9 cellular contexts compared by ENCODE assay signal in the genomic region with DNA sequence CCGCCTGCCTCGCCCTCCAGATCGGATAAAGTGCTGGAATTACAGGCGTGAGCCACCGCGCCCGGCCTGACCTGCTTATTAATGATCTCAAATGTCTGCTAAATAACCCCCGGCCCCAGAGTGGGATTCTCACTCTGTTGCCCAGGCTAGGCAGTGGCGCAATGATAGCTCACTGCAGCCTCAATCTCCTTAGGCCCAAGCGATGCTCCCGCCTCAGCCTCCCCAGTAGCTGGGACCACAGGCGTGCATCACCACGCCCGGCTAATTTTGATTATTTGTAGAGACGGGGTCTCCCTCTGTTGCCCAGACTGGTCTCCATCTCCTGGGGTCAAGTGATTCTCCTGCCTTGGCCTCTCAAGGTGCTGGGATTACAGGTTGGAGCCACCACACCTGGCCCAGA. TPM values are rescaled to one million over a fixed set of nuclear protein-coding genes. Genes with fewer than 3 reads are reported as not detected.
A peak's percentile ranks its signal among the peaks of the same experiment; 100 is the strongest.
DNase-seq lines count a peak whose midpoint lies in the region; ATAC-seq and TF ChIP-seq lines count a peak whose summit lies in the region.
"Had no signal": no experiment of that assay in that cellular context is flagged by ENCODE, and none has a peak within 500 bp of the region (broad histone marks: within the 10 kb centered on the region; RNA-seq: fewer than 3 reads in every experiment).

No MANE protein-coding gene starts in this region.

- no peak overlapping the region for H3K9ac ChIP-seq in iPS-20b (ENCODE audit: low read depth, low read length)

- H3K27ac ChIP-seq in iPS-20b (ENCODE audit: low read length) (no peak overlapping the region), thoracic aorta (peak overlapping the region; percentile 84 to 88)

- POLR2A ChIA-PET in activated CD8-positive, alpha-beta T cell treated with anti-CD3 and anti-CD28 coated beads, Interleukin-2, amount 10 ng/mL, durations not matched to agents 7 days and 5 days (lab: Charles Lee) = interaction anchor here (1.1 to 7.7 kb wide), 2 partner anchors 27 to 60 kb away, joined by 4 to 218 read pairs; a partner anchor contains a TSS

- H3K27me3 ChIP-seq in iPS-20b (ENCODE audit: insufficient read depth, low read length) (no peaks in the 10 kb centered on the region; the same call in 1 of the 2 replicates), thoracic aorta (replicated peaks; ENCODE audit: insufficient read depth) (no peaks in the 10 kb centered on the region)
- H3K27me3 ChIP-seq: brain microvascular endothelial cell had no signal

- no peaks in the 10 kb centered on the region for H3K36me3 ChIP-seq in iPS-20b (ENCODE audit: insufficient read depth, low read depth, low read length)
- no peaks in the 10 kb centered on the region for H3K36me3 ChIP-seq in thoracic aorta
- H3K36me3 ChIP-seq: brain microvascular endothelial cell had no signal

- ATAC-seq in activated CD8-positive, alpha-beta T cell treated with anti-CD3 and anti-CD28 coated beads, Interleukin-2, amount 10 ng/mL, durations not matched to agents 7 days and 5 days = no peak
- no peak for ATAC-seq in thoracic aorta (ENCODE audit: insufficient number of reproducible peaks, low FRiP score, low read depth)

- H3K4me3 ChIP-seq in iPS-20b (ENCODE audit: low read length) (peak overlapping the region; percentile 78; the same call in 1 of the 2 replicates), thoracic aorta (peak overlapping the region; percentile 94)

- H3K4me1 ChIP-seq in iPS-20b (ENCODE audit: insufficient read depth, low read length) (0 out of 2 replicates have a peak, but pooled peaks cover 4% of the 10 kb centered on the region), thoracic aorta (ENCODE audit: control insufficient read depth in 1 of 2, low read depth in 2 of 2) (peaks cover 52 to 77% of the 10 kb centered on the region in 2 donors)

- DNase-seq in activated CD4-positive, alpha-beta T cell treated with anti-CD3 and anti-CD28 coated beads, Interleukin-2, amount 10 ng/mL, durations not matched to agents 24 days and 14 days = peak; percentile 66
- DNase-seq in activated CD4-positive, alpha-beta T cell treated with anti-CD3 and anti-CD28 coated beads, Interleukin-2, amount 50 U/mL, for 1 hour = no peak
- DNase-seq in activated CD8-positive, alpha-beta T cell treated with anti-CD3 and anti-CD28 coated beads, Interleukin-2, amount 10 ng/mL, durations not matched to agents 7 days and 5 days = no peak
- DNase-seq in thoracic aorta (ENCODE audit: low spot score) = no peak
- no peak for DNase-seq in epidermal melanocyte (ENCODE audit: insufficient read length, low spot score)
- DNase-seq in putamen (ENCODE audit: low spot score) = no peak
- no peak for DNase-seq in hepatic stellate cell (ENCODE audit: low spot score)

- intact Hi-C loops in activated CD4-positive, alpha-beta T cell treated with anti-CD3 and anti-CD28 coated beads, Interleukin-2, amount 10 ng/mL, durations not matched to agents 24 days and 14 days (cut with micrococcal nuclease) = loop anchor here (2.0 to 5.0 kb wide), 4 partner anchors 49 to 320 kb away; a partner anchor contains a TSS

- H3K9me3 ChIP-seq in iPS-20b (ENCODE audit: insufficient read depth, low read depth, low read length) (no peaks in the 10 kb centered on the region), thoracic aorta (no peaks in the 10 kb centered on the region)

- H3K27ac Mint-ChIP-seq in activated CD4-positive, alpha-beta T cell treated with anti-CD3 and anti-CD28 coated beads, Interleukin-2, amount 10 ng/mL, durations not matched to agents 24 days and 14 days = peak overlapping the region; percentile 81
- H3K27ac Mint-ChIP-seq in activated CD8-positive, alpha-beta T cell treated with anti-CD3 and anti-CD28 coated beads, Interleukin-2, amount 10 ng/mL, durations not matched to agents 7 days and 5 days = peak overlapping the region; percentile 77

- H3K36me3 Mint-ChIP-seq in activated CD4-positive, alpha-beta T cell treated with anti-CD3 and anti-CD28 coated beads, Interleukin-2, amount 10 ng/mL, durations not matched to agents 24 days and 14 days (ENCODE audit: low read depth) = peaks cover 7% of the 10 kb centered on the region
- peaks cover 2% of the 10 kb centered on the region for H3K36me3 Mint-ChIP-seq in activated CD8-positive, alpha-beta T cell treated with anti-CD3 and anti-CD28 coated beads, Interleukin-2, amount 10 ng/mL, durations not matched to agents 7 days and 5 days (ENCODE audit: low read depth)

- no peak for TF ChIP-seq CTCF in thoracic aorta (IDR thresholded peaks at IDR 0.05)

- CTCF ChIA-PET in activated CD8-positive, alpha-beta T cell treated with anti-CD3 and anti-CD28 coated beads, Interleukin-2, amount 10 ng/mL, durations not matched to agents 7 days and 5 days (lab: Charles Lee) = interaction anchor here (0.5 to 8.2 kb wide), 14 partner anchors 20 to 419 kb away, joined by 3 to 606 read pairs (median 3); a partner anchor contains a TSS

- peaks cover 22% of the 10 kb centered on the region for H3K4me1 Mint-ChIP-seq in activated CD4-positive, alpha-beta T cell treated with anti-CD3 and anti-CD28 coated beads, Interleukin-2, amount 10 ng/mL, durations not matched to agents 24 days and 14 days
- peaks cover 37% of the 10 kb centered on the region for H3K4me1 Mint-ChIP-seq in activated CD8-positive, alpha-beta T cell treated with anti-CD3 and anti-CD28 coated beads, Interleukin-2, amount 10 ng/mL, durations not matched to agents 7 days and 5 days (ENCODE audit: low read depth)

- peak overlapping the region; percentile 82 for H3K4me3 Mint-ChIP-seq in activated CD4-positive, alpha-beta T cell treated with anti-CD3 and anti-CD28 coated beads, Interleukin-2, amount 10 ng/mL, durations not matched to agents 24 days and 14 days
- H3K4me3 Mint-ChIP-seq in activated CD8-positive, alpha-beta T cell treated with anti-CD3 and anti-CD28 coated beads, Interleukin-2, amount 10 ng/mL, durations not matched to agents 7 days and 5 days = peak overlapping the region; percentile 88

- no peaks in the 10 kb centered on the region for H3K9me3 Mint-ChIP-seq in activated CD4-positive, alpha-beta T cell treated with anti-CD3 and anti-CD28 coated beads, Interleukin-2, amount 10 ng/mL, durations not matched to agents 24 days and 14 days
- H3K9me3 Mint-ChIP-seq in activated CD8-positive, alpha-beta T cell treated with anti-CD3 and anti-CD28 coated beads, Interleukin-2, amount 10 ng/mL, durations not matched to agents 7 days and 5 days (ENCODE audit: insufficient read depth) = no peaks in the 10 kb centered on the region

- H3K27me3 Mint-ChIP-seq in activated CD4-positive, alpha-beta T cell treated with anti-CD3 and anti-CD28 coated beads, Interleukin-2, amount 10 ng/mL, durations not matched to agents 24 days and 14 days = peaks cover 12% of the 10 kb centered on the region
- H3K27me3 Mint-ChIP-seq in activated CD8-positive, alpha-beta T cell treated with anti-CD3 and anti-CD28 coated beads, Interleukin-2, amount 10 ng/mL, durations not matched to agents 7 days and 5 days (ENCODE audit: low read depth) = peaks cover 15% of the 10 kb centered on the region

RNA-seq across cellular contexts. Expression of a gene that starts 0.6 kb away (rescaled TPM):
- total RNA-seq in activated CD4-positive, alpha-beta T cell treated with anti-CD3 and anti-CD28 coated beads, Interleukin-2, amount 10 ng/mL, durations not matched to agents 24 days and 14 days = 254 and 269 TPM in 2 replicates
- total RNA-seq in activated CD8-positive, alpha-beta T cell treated with anti-CD3 and anti-CD28 coated beads, Interleukin-2, amount 10 ng/mL, durations not matched to agents 7 days and 5 days = 100 to 1,000 TPM; 209 to 222 TPM
- 10 to 100 TPM; 40.4 to 45.1 TPM for total RNA-seq in thoracic aorta

RNA-seq across cellular contexts. Expression of a gene that starts 3.1 kb away (rescaled TPM):
- 1.7 and 1.9 TPM in 2 replicates for total RNA-seq in activated CD4-positive, alpha-beta T cell treated with anti-CD3 and anti-CD28 coated beads, Interleukin-2, amount 10 ng/mL, durations not matched to agents 24 days and 14 days
- total RNA-seq in activated CD8-positive, alpha-beta T cell treated with anti-CD3 and anti-CD28 coated beads, Interleukin-2, amount 10 ng/mL, durations not matched to agents 7 days and 5 days = under 1 TPM in 1 of 2 experiments, not detected in 1; 0.10 TPM
- total RNA-seq in thoracic aorta = 1 to 10 TPM in 1 of 2 donors, under 1 TPM in 1; 0.27 to 1.9 TPM

RNA-seq across cellular contexts. Expression of a gene that starts 7.5 kb away (rescaled TPM):
- total RNA-seq in activated CD4-positive, alpha-beta T cell treated with anti-CD3 and anti-CD28 coated beads, Interleukin-2, amount 10 ng/mL, durations not matched to agents 24 days and 14 days = 72.3 and 82.4 TPM in 2 replicates
- total RNA-seq in activated CD8-positive, alpha-beta T cell treated with anti-CD3 and anti-CD28 coated beads, Interleukin-2, amount 10 ng/mL, durations not matched to agents 7 days and 5 days = 10 to 100 TPM; 88.4 to 94.3 TPM
- 100 to 1,000 TPM in 1 of 2 donors, 10 to 100 TPM in 1; 80.1 to 124 TPM for total RNA-seq in thoracic aorta

RNA-seq across cellular contexts. Expression of a gene that starts 28.2 kb away (rescaled TPM):
- 237 TPM in 2 replicates for total RNA-seq in activated CD4-positive, alpha-beta T cell treated with anti-CD3 and anti-CD28 coated beads, Interleukin-2, amount 10 ng/mL, durations not matched to agents 24 days and 14 days
- 100 to 1,000 TPM; 172 to 195 TPM for total RNA-seq in activated CD8-positive, alpha-beta T cell treated with anti-CD3 and anti-CD28 coated beads, Interleukin-2, amount 10 ng/mL, durations not matched to agents 7 days and 5 days
- total RNA-seq in thoracic aorta = 100 to 1,000 TPM; 492 to 644 TPM

RNA-seq across cellular contexts. Expression of a gene that starts 34.4 kb away (rescaled TPM):
- 115 and 126 TPM in 2 replicates for total RNA-seq in activated CD4-positive, alpha-beta T cell treated with anti-CD3 and anti-CD28 coated beads, Interleukin-2, amount 10 ng/mL, durations not matched to agents 24 days and 14 days
- 10 to 100 TPM; 57.1 TPM for total RNA-seq in activated CD8-positive, alpha-beta T cell treated with anti-CD3 and anti-CD28 coated beads, Interleukin-2, amount 10 ng/mL, durations not matched to agents 7 days and 5 days
- 10 to 100 TPM; 18.8 to 40.8 TPM for total RNA-seq in thoracic aorta
